25 cellular contexts compared by ENCODE assay signal in genomic region chr7:129085148-129085547, GRCh38.
"Had no signal": no experiment of that assay in that cellular context is flagged by ENCODE, and none has a peak within 500 bp of the region (broad histone marks: within the 10 kb centered on the region; RNA-seq: fewer than 3 reads in every experiment).

No MANE protein-coding gene starts in this region.

- H3K9ac ChIP-seq: neural progenitor cell, parathyroid adenoma had no signal

- H3K4me1 ChIP-seq: neural progenitor cell, parathyroid adenoma, psoas muscle, sigmoid colon, tibial nerve, vagina had no signal

- DNase-seq: natural killer cell; occipital lobe; ovary; posterior cingulate gyrus; psoas muscle; right cardiac atrium; right lobe of liver; sigmoid colon; stimulated activated CD4-positive, alpha-beta T cell treated with anti-CD3 and anti-CD28 coated beads, Interleukin-15, amount 100 ng/mL, for 24 hours; stimulated activated CD4-positive, alpha-beta T cell treated with anti-CD3 and anti-CD28 coated beads, Interleukin-2, amount 100 ng/mL, for 24 hours; stimulated activated CD4-positive, alpha-beta T cell treated with anti-CD3 and anti-CD28 coated beads, Interleukin-2, amount 100 ng/mL, for 48 hours; stimulated activated CD4-positive, alpha-beta T cell treated with anti-CD3 and anti-CD28 coated beads, Interleukin-4, amount 100 ng/mL, for 24 hours; stimulated activated naive B cell treated with anti-CD40 and anti-IgM and Interleukin-4, amounts not matched to agents 10 μg/mL and 1 μg/mL and 100 μg/mL, for 72 hours; stimulated activated naive CD4-positive, alpha-beta T cell treated with Interleukin-2 at 50 U/mL for 16 hours; stomach; thyroid gland; trophoblast cell; upper lobe of left lung had no signal

- H3K4me2 ChIP-seq: neural progenitor cell had no signal

- ATAC-seq: natural killer cell; psoas muscle; right cardiac atrium; right lobe of liver; stimulated activated effector memory CD8-positive, alpha-beta T cell treated with anti-CD3 and anti-CD28 coated beads, Interleukin-12 subunit alpha, Interleukin-12 subunit beta, amount 100 ng/mL, for 72 hours; stimulated activated naive B cell treated with anti-CD40 and anti-IgM and Interleukin-4, amounts not matched to agents 10 μg/mL and 1 μg/mL and 100 μg/mL, for 72 hours had no signal

- H3K27me3 ChIP-seq: neural progenitor cell, ovary, right lobe of liver, thyroid gland, tibial nerve, upper lobe of left lung, vagina had no signal

- H3K79me2 ChIP-seq: parathyroid adenoma had no signal

- H3K9me3 ChIP-seq: ovary, psoas muscle, right lobe of liver, sigmoid colon, stomach, thoracic aorta, thyroid gland, tibial nerve, upper lobe of left lung, vagina had no signal

- H3K4me3 ChIP-seq: neural progenitor cell, ovary, psoas muscle, right lobe of liver, sigmoid colon, skin epidermis, stomach, thoracic aorta, thyroid gland, tibial nerve, upper lobe of left lung, vagina had no signal

- H3K36me3 ChIP-seq: neural progenitor cell, ovary, right lobe of liver, sigmoid colon, stomach, thoracic aorta, thyroid gland, tibial nerve, upper lobe of left lung, vagina had no signal

- H3K27ac ChIP-seq: neural progenitor cell, ovary, parathyroid adenoma, psoas muscle, right lobe of liver, sigmoid colon, skin epidermis, stomach, thoracic aorta, thyroid gland, tibial nerve, upper lobe of left lung, vagina had no signal

- H2AFZ ChIP-seq: neural progenitor cell, parathyroid adenoma had no signal
